In genomic region chr3:54188176-54188791, GRCh38 we compare ENCODE assay signal across 8 cellular contexts.
DNase-seq lines count a peak whose midpoint lies in the region; ATAC-seq and TF ChIP-seq lines count a peak whose summit lies in the region.

No MANE protein-coding gene starts in this region.

- H3K36me3 ChIP-seq in HCT116 (ENCODE audit: control insufficient read depth in 1 of 2, insufficient read depth in 2 of 2, low read length in 2 of 2): no peaks in the 10 kb centered on the region
- H3K36me3 ChIP-seq in heart left ventricle: no peaks in the 10 kb centered on the region

- H3K4me2 ChIP-seq in HCT116 (ENCODE audit: low read length): no peak overlapping the region

- no peaks in the 10 kb centered on the region for H3K9me2 ChIP-seq in HCT116 (ENCODE audit: insufficient read depth)

- no peaks in the 10 kb centered on the region for H3K79me2 ChIP-seq in HCT116 (ENCODE audit: insufficient read depth, low read length)

- POLR2A ChIA-PET in HCT116 (lab: Charles Lee): no interaction called here

- H3K4me1 ChIP-seq in HCT116 (ENCODE audit: control insufficient read depth in 1 of 2, insufficient read depth in 2 of 2, low read length in 2 of 2) (no peaks in the 10 kb centered on the region), heart left ventricle (no peaks in the 10 kb centered on the region)

- DNase-seq in AG10803 (ENCODE audit: low read depth) (peak; percentile 25), HCT116 (ENCODE audit: low read depth, low spot score) (peak; percentile 7), UCSD-AML1 (lab: John Stamatoyannopoulos, UW; ENCODE audit: unreplicated experiment) (peak; percentile 19), heart left ventricle (peak in 3 of 5 donors; percentile 27 to 56 (median 43)), stromal cell of bone marrow (ENCODE audit: low read depth) (peak; percentile 13), COR-L47 (lab: John Stamatoyannopoulos, UW) (no peak), SKM-1 treated with dmso at 0.1 percent for 144 hours (lab: John Stamatoyannopoulos, UW; ENCODE audit: unreplicated experiment) (no peak), coronary artery (ENCODE audit: low spot score) (no peak)

- no TSS peak for BruUV-seq in HCT116 (replicated peaks; lab: Mats Ljungman, UMichigan)

- RAD21 ChIA-PET in HCT116 (lab: Charles Lee; ENCODE audit: low non-redundant PET in 1 of 2, low total read pairs in 2 of 2, uncharacterized antibody in 2 of 2, unreplicated experiment in 2 of 2): no interaction called here

- WGBS in heart left ventricle, 4 donors: 47 to 53% (median 50%) methylated on average over 6 of the region's 6 CpGs

- TF ChIP-seq CTCF in AG10803 (conservative IDR thresholded peaks at IDR 0.05; ENCODE audit: low read length) (no peak), HCT116 (IDR thresholded peaks at IDR 0.05 in 2 of 3, conservative IDR thresholded peaks at IDR 0.05 in 1 of 3; ENCODE audit: borderline replicate concordance in 1 of 3, insufficient read depth in 1 of 3, low read depth in 2 of 3, low read length in 2 of 3) (no peak), heart left ventricle (IDR thresholded peaks at IDR 0.05) (no peak), coronary artery (IDR thresholded peaks at IDR 0.05) (no peak)

- CTCF ChIA-PET in HCT116 (lab: Charles Lee): no interaction called here

- no peak overlapping the region for H3K9ac ChIP-seq in HCT116 (ENCODE audit: low read length)

- TF ChIP-seq POLR2A in HCT116 (IDR thresholded peaks at IDR 0.05; ENCODE audit: borderline replicate concordance, extremely low read depth, insufficient read depth, insufficient read length): no peak
- no peak for TF ChIP-seq POLR2A in heart left ventricle (IDR thresholded peaks at IDR 0.05)

- no peak for TF ChIP-seq RAD21 in HCT116 (IDR thresholded peaks at IDR 0.05; ENCODE audit: low read depth)

- H3K27me3 ChIP-seq in HCT116 (ENCODE audit: insufficient read depth, low read length): peaks cover 9% of the 10 kb centered on the region; the same call in 1 of the 2 replicates
- H3K27me3 ChIP-seq in heart left ventricle: no peaks in the 10 kb centered on the region

- H3K27ac ChIP-seq in HCT116 (ENCODE audit: low read depth, low read length) (no peak overlapping the region), heart left ventricle (no peak overlapping the region), coronary artery (no peak overlapping the region)

- ATAC-seq in HCT116: peak; percentile 63; the same call in 1 of the 2 replicates
- ATAC-seq in heart left ventricle: peak; percentile 57 to 66 (median 62)

- H4K20me1 ChIP-seq in HCT116 (ENCODE audit: insufficient read depth): no peaks in the 10 kb centered on the region

- intact Hi-C loops in HCT116 (cut with micrococcal nuclease): no loop called here
- intact Hi-C loops in heart left ventricle (cut with DNase I): no loop called here

- H2AFZ ChIP-seq in HCT116 (ENCODE audit: low read depth, low read length, poor library complexity, severe bottlenecking): no peak overlapping the region

- no peak overlapping the region for H3K4me3 ChIP-seq in AG10803 (ENCODE audit: low read length)
- no peak overlapping the region for H3K4me3 ChIP-seq in HCT116 (replicated peaks in 1 of 2; ENCODE audit: low read depth in 1 of 2, low read length in 2 of 2)
- no peak overlapping the region for H3K4me3 ChIP-seq in heart left ventricle
- H3K4me3 ChIP-seq in coronary artery: no peak overlapping the region

- H3K9me3 ChIP-seq in HCT116 (ENCODE audit: control insufficient read depth in 1 of 2, insufficient read depth in 1 of 2, low read depth in 1 of 2, low read length in 2 of 2) (no peaks in the 10 kb centered on the region), heart left ventricle (no peaks in the 10 kb centered on the region)

TF ChIP-seq in HCT116, 20 proteins besides CTCF, POLR2A, EP300 and RAD21:
- TF ChIP-seq EZH2phosphoT487 (IDR thresholded peaks at IDR 0.05; ENCODE audit: borderline replicate concordance) (no peak), REST (IDR thresholded peaks at IDR 0.05; ENCODE audit: low read depth) (peak; percentile 92)

Comparison
In these comparisons a context has a peak if more than half of its experiments do, and no peak if none do; other contexts are left out.
1. DNase-seq: peak in AG10803 (single experiment), HCT116 (single experiment), UCSD-AML1 (single experiment), heart left ventricle (3 of 5) and stromal cell of bone marrow (single experiment); none in COR-L47 (single experiment), SKM-1 treated with dmso at 0.1 percent for 144 hours (single experiment) and coronary artery (single experiment).